1 cellular context compared by ENCODE assay signal in the genomic region with DNA sequence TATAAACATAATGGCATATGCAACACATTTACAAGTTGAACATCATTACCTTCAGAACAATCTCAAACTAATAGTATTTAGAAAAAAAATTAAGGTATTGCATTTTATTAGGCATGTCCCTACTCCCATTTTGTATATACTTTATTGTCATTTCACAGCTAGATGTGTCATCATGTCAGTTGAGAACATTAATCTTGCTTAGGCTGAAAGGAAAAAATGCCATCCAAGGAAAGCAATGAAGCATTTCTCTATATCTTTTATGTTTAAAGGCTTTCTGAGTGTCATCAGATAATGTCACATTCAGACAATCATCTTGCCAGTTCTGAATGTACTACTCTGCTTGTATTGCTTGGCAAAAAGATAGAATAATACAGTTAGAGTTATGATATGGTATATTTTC.
A peak's percentile ranks its signal among the peaks of the same experiment; 100 is the strongest.
TF ChIP-seq lines count a peak whose summit lies in the region.

No MANE protein-coding gene starts in this region.

TF ChIP-seq in HEK293, 187 proteins besides CTCF, POLR2A, EP300 and RAD21 (continued from another document):
- TF ChIP-seq, protein P1, sequence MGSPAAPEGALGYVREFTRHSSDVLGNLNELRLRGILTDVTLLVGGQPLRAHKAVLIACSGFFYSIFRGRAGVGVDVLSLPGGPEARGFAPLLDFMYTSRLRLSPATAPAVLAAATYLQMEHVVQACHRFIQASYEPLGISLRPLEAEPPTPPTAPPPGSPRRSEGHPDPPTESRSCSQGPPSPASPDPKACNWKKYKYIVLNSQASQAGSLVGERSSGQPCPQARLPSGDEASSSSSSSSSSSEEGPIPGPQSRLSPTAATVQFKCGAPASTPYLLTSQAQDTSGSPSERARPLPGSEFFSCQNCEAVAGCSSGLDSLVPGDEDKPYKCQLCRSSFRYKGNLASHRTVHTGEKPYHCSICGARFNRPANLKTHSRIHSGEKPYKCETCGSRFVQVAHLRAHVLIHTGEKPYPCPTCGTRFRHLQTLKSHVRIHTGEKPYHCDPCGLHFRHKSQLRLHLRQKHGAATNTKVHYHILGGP (tag by site-specific recombination; IDR thresholded peaks at IDR 0.05), result 0 out of 2 replicates have a peak, but pooled peaks have one; percentile 19
- no peak for TF ChIP-seq ZNF175 (tag by site-specific recombination; IDR thresholded peaks at IDR 0.05)
